13 cellular contexts compared by ENCODE assay signal in genomic region chr18:13565228-13565627, GRCh38.
DNase-seq lines count a peak whose midpoint lies in the region; ATAC-seq and TF ChIP-seq lines count a peak whose summit lies in the region.
"Had no signal": no experiment of that assay in that cellular context is flagged by ENCODE, and none has a peak within 500 bp of the region (broad histone marks: within the 10 kb centered on the region; RNA-seq: fewer than 3 reads in every experiment).

No MANE protein-coding gene starts in this region.

- H4K91ac ChIP-seq in mesenchymal stem cell (ENCODE audit: low read length), result no peak overlapping the region

- H2AK5ac ChIP-seq in mesenchymal stem cell (ENCODE audit: low read length, severe bottlenecking), result no peak overlapping the region

- no peak overlapping the region for H3K4me3 ChIP-seq in mesenchymal stem cell (ENCODE audit: insufficient read depth in 1 of 2, low read depth in 1 of 2, low read length in 2 of 2)

- H2AFZ ChIP-seq in mesenchymal stem cell (ENCODE audit: low read depth, low read length), result no peak overlapping the region
- H2AFZ ChIP-seq: parathyroid adenoma had no signal

- TF ChIP-seq CTCF in brain (conservative IDR thresholded peaks at IDR 0.05), result no peak

- H3K9me3 Mint-ChIP-seq in brain, result peaks cover 0 to 3% (median 0%) of the 10 kb centered on the region in 5 experiments
- H3K9me3 Mint-ChIP-seq in stimulated activated naive B cell treated with anti-CD40 and anti-IgM and Interleukin-4, amounts not matched to agents 10 μg/mL and 1 μg/mL and 100 μg/mL, for 72 hours, result no peaks in the 10 kb centered on the region
- H3K9me3 Mint-ChIP-seq: activated naive CD4-positive, alpha-beta T cell treated with anti-CD3 and anti-CD28 coated beads, Interleukin-2, amount 50 U/mL, for 24 hours; CD4-positive, alpha-beta memory T cell had no signal

- DNase-seq in hippocampal formation (lab: John Stamatoyannopoulos, UW), result peak; percentile 97 to 98
- DNase-seq in stimulated activated naive B cell treated with anti-CD40 and anti-IgM and Interleukin-4, amounts not matched to agents 10 μg/mL and 1 μg/mL and 100 μg/mL, for 72 hours, result no peak
- DNase-seq in mesenchymal stem cell, result no peak
- DNase-seq: CD4-positive, alpha-beta memory T cell; KG1; NCI-H526; stimulated activated CD8-positive, alpha-beta memory T cell treated with anti-CD3 and anti-CD28 coated beads, Interleukin-4, amount 100 ng/mL, for 48 hours had no signal

- H3K9me3 ChIP-seq in KOPT-K1 (ENCODE audit: insufficient read depth, low read length, poor library complexity, severe bottlenecking), result no peaks in the 10 kb centered on the region
- H3K9me3 ChIP-seq in mesenchymal stem cell (ENCODE audit: control insufficient read depth, low read length), result no peaks in the 10 kb centered on the region

- H3K27me3 ChIP-seq in mesenchymal stem cell (ENCODE audit: control insufficient read depth in 1 of 2, insufficient read depth in 1 of 2, low read length in 2 of 2), result peaks cover 0 to 8% of the 10 kb centered on the region in 2 experiments

- peaks cover 3% of the 10 kb centered on the region for H3K27me3 Mint-ChIP-seq in brain
- no peaks in the 10 kb centered on the region for H3K27me3 Mint-ChIP-seq in stimulated activated naive B cell treated with anti-CD40 and anti-IgM and Interleukin-4, amounts not matched to agents 10 μg/mL and 1 μg/mL and 100 μg/mL, for 72 hours
- H3K27me3 Mint-ChIP-seq: activated naive CD4-positive, alpha-beta T cell treated with anti-CD3 and anti-CD28 coated beads, Interleukin-2, amount 50 U/mL, for 24 hours; CD4-positive, alpha-beta memory T cell had no signal

- H2BK12ac ChIP-seq in mesenchymal stem cell (ENCODE audit: low read length in 2 of 2), result no peak overlapping the region

- H3K36me3 Mint-ChIP-seq in brain, result no peaks in the 10 kb centered on the region
- H3K36me3 Mint-ChIP-seq in stimulated activated naive B cell treated with anti-CD40 and anti-IgM and Interleukin-4, amounts not matched to agents 10 μg/mL and 1 μg/mL and 100 μg/mL, for 72 hours, result peaks cover 0 to 3% of the 10 kb centered on the region in 2 donors

- H2BK5ac ChIP-seq in mesenchymal stem cell (ENCODE audit: low read depth, low read length, poor library complexity, severe bottlenecking), result no peak overlapping the region

- no peak overlapping the region for H3K23ac ChIP-seq in mesenchymal stem cell (ENCODE audit: low read length in 2 of 2)

- no peak overlapping the region for H3K9ac ChIP-seq in mesenchymal stem cell (ENCODE audit: low read length)
- H3K9ac ChIP-seq: parathyroid adenoma had no signal

- H2BK120ac ChIP-seq in mesenchymal stem cell (ENCODE audit: low read depth, low read length), result no peak overlapping the region

- no peaks in the 10 kb centered on the region for H3K4me1 ChIP-seq in mesenchymal stem cell (ENCODE audit: control insufficient read depth, insufficient read depth, low read depth, low read length)
- H3K4me1 ChIP-seq: parathyroid adenoma had no signal

- no peaks in the 10 kb centered on the region for H3K79me1 ChIP-seq in mesenchymal stem cell (replicated peaks; ENCODE audit: low read length, poor library complexity, severe bottlenecking)

- no peak overlapping the region for H3K18ac ChIP-seq in mesenchymal stem cell (ENCODE audit: low read depth in 1 of 2, low read length in 2 of 2)

- no peak for ATAC-seq in stimulated activated naive B cell treated with anti-CD40 and anti-IgM and Interleukin-4, amounts not matched to agents 10 μg/mL and 1 μg/mL and 100 μg/mL, for 72 hours (replicated peaks)
- no peak for ATAC-seq in HG03159 (IDR thresholded peaks at IDR 0.05; ENCODE audit: unreplicated experiment)
- ATAC-seq in activated CD4-positive, CD25-positive, alpha-beta regulatory T cell treated with anti-CD3 and anti-CD28 coated beads, Interleukin-2, amount 50 U/mL, for 24 hours, result no peak

- H3K36me3 ChIP-seq in KOPT-K1 (ENCODE audit: insufficient read depth, low read length) (peaks cover 8% of the 10 kb centered on the region), mesenchymal stem cell (ENCODE audit: control insufficient read depth in 1 of 2, insufficient read depth in 2 of 2, low read depth in 1 of 2, low read length in 2 of 2) (no peaks in the 10 kb centered on the region)

- peak overlapping the region in 3 of 5 experiments; percentile 6 to 88 (median 62) for H3K27ac Mint-ChIP-seq in brain
- peak overlapping the region; percentile 99 for H3K27ac Mint-ChIP-seq in stimulated activated naive B cell treated with anti-CD40 and anti-IgM and Interleukin-4, amounts not matched to agents 10 μg/mL and 1 μg/mL and 100 μg/mL, for 72 hours

- no peak overlapping the region for H3K4ac ChIP-seq in mesenchymal stem cell (ENCODE audit: low read depth in 1 of 2, low read length in 2 of 2)

- WGBS in mesenchymal stem cell, result 88% methylated on average over 17 of the region's 17 CpGs

- H3K4me1 Mint-ChIP-seq in brain, result peaks cover 52% of the 10 kb centered on the region
- H3K4me1 Mint-ChIP-seq in stimulated activated naive B cell treated with anti-CD40 and anti-IgM and Interleukin-4, amounts not matched to agents 10 μg/mL and 1 μg/mL and 100 μg/mL, for 72 hours, result peaks cover 47 to 93% of the 10 kb centered on the region in 2 donors

- no peak overlapping the region for H3K4me2 ChIP-seq in mesenchymal stem cell (ENCODE audit: low read length, poor library complexity, severe bottlenecking)

- H3K14ac ChIP-seq in mesenchymal stem cell (ENCODE audit: low read length in 2 of 2), result no peak overlapping the region

- no peak overlapping the region for H4K8ac ChIP-seq in mesenchymal stem cell (ENCODE audit: low read length)

- H3K27ac ChIP-seq in KOPT-K1 (ENCODE audit: low read depth, low read length, poor library complexity, severe bottlenecking), result peak overlapping the region; percentile 93
- H3K27ac ChIP-seq in mesenchymal stem cell (ENCODE audit: low read length, poor library complexity, severe bottlenecking), result no peak overlapping the region
- H3K27ac ChIP-seq: parathyroid adenoma had no signal

- no peak overlapping the region for H2BK15ac ChIP-seq in mesenchymal stem cell (ENCODE audit: low read depth, poor library complexity, severe bottlenecking)

- H3K4me3 Mint-ChIP-seq in brain, result no peak overlapping the region
- H3K4me3 Mint-ChIP-seq in stimulated activated naive B cell treated with anti-CD40 and anti-IgM and Interleukin-4, amounts not matched to agents 10 μg/mL and 1 μg/mL and 100 μg/mL, for 72 hours, result no peak overlapping the region
- H3K4me3 Mint-ChIP-seq: activated naive CD4-positive, alpha-beta T cell treated with anti-CD3 and anti-CD28 coated beads, Interleukin-2, amount 50 U/mL, for 24 hours had no signal

Comparison
In these comparisons a context has a peak if more than half of its experiments do, and no peak if none do; other contexts are left out.
1. DNase-seq: peak in hippocampal formation (2 of 2); none in stimulated activated naive B cell treated with anti-CD40 and anti-IgM and Interleukin-4, amounts not matched to agents 10 μg/mL and 1 μg/mL and 100 μg/mL, for 72 hours (single experiment) and mesenchymal stem cell (single experiment).